Comparison of ENCODE assay signal across 26 cellular contexts in genomic region chr7:135889823-135890222, GRCh38.
A peak's percentile ranks its signal among the peaks of the same experiment; 100 is the strongest.
DNase-seq lines count a peak whose midpoint lies in the region; ATAC-seq, FAIRE-seq and TF ChIP-seq lines count a peak whose summit lies in the region.
"Had no signal": no experiment of that assay in that cellular context is flagged by ENCODE, and none has a peak within 500 bp of the region (broad histone marks: within the 10 kb centered on the region; RNA-seq: fewer than 3 reads in every experiment).

No MANE protein-coding gene starts in this region.

- WGBS in gastroesophageal sphincter (ENCODE audit: low coverage in 1 of 2), 2 donors: 86 to 89% methylated on average over 6 of the region's 6 CpGs
- 84 to 87% (median 86%) methylated on average over 6 of the region's 6 CpGs for WGBS in ovary, 3 donors

- H3K9me3 Mint-ChIP-seq in astrocyte (ENCODE audit: unreplicated experiment): peaks cover 6% of the 10 kb centered on the region
- H3K9me3 Mint-ChIP-seq: CD4-positive, alpha-beta memory T cell; CD8-positive, alpha-beta memory T cell had no signal

- no peaks in the 10 kb centered on the region for H3K27me3 Mint-ChIP-seq in astrocyte (ENCODE audit: low read depth, unreplicated experiment)

- TF ChIP-seq EP300 in gastroesophageal sphincter (IDR thresholded peaks at IDR 0.05) (no peak), ovary (IDR thresholded peaks at IDR 0.05) (no peak)

- H3K4me2 ChIP-seq in astrocyte (ENCODE audit: low read length): no peak overlapping the region
- H3K4me2 ChIP-seq: A549, BLaER1 had no signal

- H2AFZ ChIP-seq in astrocyte (ENCODE audit: low read depth, low read length): no peak overlapping the region

- H3K27ac ChIP-seq in astrocyte (ENCODE audit: low read depth, low read length) (no peak overlapping the region), caudate nucleus (ENCODE audit: low read depth, low read length) (peak overlapping the region; percentile 60), gastroesophageal sphincter (no peak overlapping the region), ovary (no peak overlapping the region)
- H3K27ac ChIP-seq: 22Rv1, A549, BLaER1 had no signal

- H3K9me3 ChIP-seq in astrocyte (ENCODE audit: insufficient read depth, low read depth, low read length) (no peaks in the 10 kb centered on the region), gastroesophageal sphincter (no peaks in the 10 kb centered on the region), ovary (no peaks in the 10 kb centered on the region)
- H3K9me3 ChIP-seq: A549, BE2C, BLaER1 had no signal

- H3K36me3 ChIP-seq in astrocyte (ENCODE audit: insufficient read depth, low read length) (no peaks in the 10 kb centered on the region), gastroesophageal sphincter (no peaks in the 10 kb centered on the region), ovary (no peaks in the 10 kb centered on the region)
- H3K36me3 ChIP-seq: BE2C, BLaER1 had no signal

- H3K4me1 Mint-ChIP-seq in astrocyte (ENCODE audit: low read depth, unreplicated experiment): no peaks in the 10 kb centered on the region
- H3K4me1 Mint-ChIP-seq: CD14-positive monocyte; CD4-positive, alpha-beta memory T cell; CD4-positive, CD25-positive, alpha-beta regulatory T cell; CD8-positive, alpha-beta memory T cell had no signal

- H3K4me3 ChIP-seq in astrocyte (ENCODE audit: insufficient read depth, low read depth, low read length): no peak overlapping the region
- H3K4me3 ChIP-seq in gastroesophageal sphincter: no peak overlapping the region
- H3K4me3 ChIP-seq in ovary: no peak overlapping the region
- H3K4me3 ChIP-seq: A549, BLaER1, GM12878 had no signal

- no peak for TF ChIP-seq POLR2A in gastroesophageal sphincter (IDR thresholded peaks at IDR 0.05)
- TF ChIP-seq POLR2A in ovary (IDR thresholded peaks at IDR 0.05): no peak

- H3K27ac Mint-ChIP-seq in astrocyte (ENCODE audit: unreplicated experiment): no peak overlapping the region
- H3K27ac Mint-ChIP-seq: CD14-positive monocyte; CD4-positive, alpha-beta memory T cell; CD4-positive, CD25-positive, alpha-beta regulatory T cell; CD8-positive, alpha-beta memory T cell had no signal

- DNase-seq in astrocyte (ENCODE audit: low read depth) (peak; percentile 73), caudate nucleus (lab: John Stamatoyannopoulos, UW) (peak in 8 of 61 donors; percentile 5 to 82 (median 7)), putamen (ENCODE audit: low spot score) (peak; percentile 69), ovary (no peak)
- DNase-seq: BE2C; C1 segment of cervical spinal cord; CD4-positive, alpha-beta memory T cell; CD4-positive, CD25-positive, alpha-beta regulatory T cell; CD8-positive, alpha-beta memory T cell; COR-L47; DMS 273 treated with DMSO at 0.1 percent for 48 hours; DMS153; DMS53; DMS79; DND-41; EL; GDM1 had no signal

- TF ChIP-seq CTCF in astrocyte (IDR thresholded peaks at IDR 0.05; ENCODE audit: insufficient read depth, low read depth, low read length) (no peak), gastroesophageal sphincter (IDR thresholded peaks at IDR 0.05) (no peak), ovary (IDR thresholded peaks at IDR 0.05) (no peak)

- H3K9ac ChIP-seq in astrocyte (ENCODE audit: low read length): no peak overlapping the region
- H3K9ac ChIP-seq: BLaER1 had no signal

- ATAC-seq in gastroesophageal sphincter (no peak), HG02938 (IDR thresholded peaks at IDR 0.05; ENCODE audit: unreplicated experiment) (no peak)
- ATAC-seq: A549, GM12878 had no signal

- H3K36me3 Mint-ChIP-seq in astrocyte (ENCODE audit: low read depth, unreplicated experiment): no peaks in the 10 kb centered on the region
- H3K36me3 Mint-ChIP-seq: CD14-positive monocyte; CD4-positive, alpha-beta memory T cell; CD4-positive, CD25-positive, alpha-beta regulatory T cell; CD8-positive, alpha-beta memory T cell had no signal

- H3K27me3 ChIP-seq in astrocyte (ENCODE audit: insufficient read depth, low read length) (no peaks in the 10 kb centered on the region), gastroesophageal sphincter (no peaks in the 10 kb centered on the region), ovary (no peaks in the 10 kb centered on the region)
- H3K27me3 ChIP-seq: BE2C, BLaER1 had no signal

- FAIRE-seq in astrocyte (lab: Jason Lieb, UNC): no peak
- FAIRE-seq: A549, GM12878, GM12892, GM18507 had no signal

- H3K4me3 Mint-ChIP-seq in astrocyte (ENCODE audit: unreplicated experiment): no peak overlapping the region
- H3K4me3 Mint-ChIP-seq: CD14-positive monocyte; CD4-positive, alpha-beta memory T cell; CD8-positive, alpha-beta memory T cell had no signal

- H3K4me1 ChIP-seq in astrocyte (ENCODE audit: insufficient read depth, low read length) (no peaks in the 10 kb centered on the region), gastroesophageal sphincter (no peaks in the 10 kb centered on the region), ovary (ENCODE audit: insufficient read depth) (no peaks in the 10 kb centered on the region)
- H3K4me1 ChIP-seq: A549, BE2C, BLaER1 had no signal

- H3K79me2 ChIP-seq in astrocyte (ENCODE audit: insufficient read depth, low read length): no peaks in the 10 kb centered on the region

- intact Hi-C loops in ovary (cut with DNase I): no loop called here

- H4K20me1 ChIP-seq in astrocyte (ENCODE audit: insufficient read depth, low read length): no peaks in the 10 kb centered on the region
- H4K20me1 ChIP-seq: BLaER1 had no signal

Comparison
In these comparisons a context has a peak if more than half of its experiments do, and no peak if none do; other contexts are left out.
1. DNase-seq: peak in astrocyte (single experiment) and putamen (single experiment); none in ovary (0 of 5).